In genomic region chr5:177592905-177593304, GRCh38 we compare ENCODE assay signal across 8 cellular contexts. TPM values are rescaled to one million over a fixed set of nuclear protein-coding genes. Genes with fewer than 3 reads are reported as not detected.
DNase-seq lines count a peak whose midpoint lies in the region; ATAC-seq and TF ChIP-seq lines count a peak whose summit lies in the region.

No MANE protein-coding gene starts in this region.

- no peak overlapping the region for H2AFZ ChIP-seq in hepatocyte

- H3K4me2 ChIP-seq in hepatocyte (peak overlapping the region; percentile 94), skeletal muscle satellite cell (ENCODE audit: low read length) (peak overlapping the region; percentile 97)

- POLR2A ChIA-PET in activated B cell treated with CpG ODN at 0.5 μM for 24 hours (lab: Charles Lee) = interaction anchor here (0.7 to 2.2 kb wide), 6 partner anchors 26 to 166 kb away, joined by 3 to 9 read pairs (median 4); partner anchors contain the start of genes DOK3 and GRK6

- H3K27me3 Mint-ChIP-seq in activated B cell treated with CpG ODN at 0.5 μM for 24 hours = peaks cover 7% of the 10 kb centered on the region

- no peaks in the 10 kb centered on the region for H4K20me1 ChIP-seq in hepatocyte (ENCODE audit: insufficient read depth, poor library complexity, severe bottlenecking)

- CTCF ChIA-PET in activated B cell treated with CpG ODN at 0.5 μM for 24 hours (lab: Charles Lee) = interaction anchor here (1.1 to 2.5 kb wide), 3 partner anchors 10 to 202 kb away, joined by 3 to 8 read pairs (median 5); no protein-coding TSS in a partner anchor

- 82% methylated on average over 13 of the region's 13 CpGs for WGBS in hepatocyte (ENCODE audit: low lambda C conversion rate, missing lambda C conversion rate)

- peaks cover 9% of the 10 kb centered on the region for H3K4me1 ChIP-seq in hepatocyte (ENCODE audit: insufficient read depth)
- peaks cover 12% of the 10 kb centered on the region for H3K4me1 ChIP-seq in skeletal muscle satellite cell (ENCODE audit: control insufficient read depth, insufficient read depth, low read length)

- H3K36me3 ChIP-seq in H7 (replicated peaks; ENCODE audit: control insufficient read depth, insufficient read depth, low read length) (peaks cover 27% of the 10 kb centered on the region), hepatocyte (replicated peaks; ENCODE audit: insufficient read depth, low read depth) (no peaks in the 10 kb centered on the region), skeletal muscle satellite cell (ENCODE audit: insufficient read depth, low read length) (peaks cover 38% of the 10 kb centered on the region)

- no peaks in the 10 kb centered on the region for H3K9me2 ChIP-seq in hepatocyte (replicated peaks; ENCODE audit: insufficient read depth)

- peak overlapping the region; percentile 90 for H3K27ac ChIP-seq in hepatocyte

- H3K4me3 ChIP-seq in H7 (ENCODE audit: insufficient read depth, low read depth, low read length) = peak overlapping the region; percentile 92
- H3K4me3 ChIP-seq in hepatocyte = peak overlapping the region; percentile 97
- peak overlapping the region; percentile 100 for H3K4me3 ChIP-seq in skeletal muscle satellite cell (ENCODE audit: low read length)

- H3K9ac ChIP-seq in skeletal muscle satellite cell (ENCODE audit: low read depth, low read length) = peak overlapping the region; percentile 98

- H3K4me1 Mint-ChIP-seq in activated B cell treated with CpG ODN at 0.5 μM for 24 hours = peaks cover 20% of the 10 kb centered on the region

- H3K27me3 ChIP-seq in H7 (ENCODE audit: control insufficient read depth, insufficient read depth, low read length) (no peaks in the 10 kb centered on the region; the same call in 1 of the 2 replicates), hepatocyte (no peaks in the 10 kb centered on the region), skeletal muscle satellite cell (ENCODE audit: control insufficient read depth, insufficient read depth, low read length) (peaks cover 28% of the 10 kb centered on the region)

- peaks cover 18% of the 10 kb centered on the region for H3K79me2 ChIP-seq in hepatocyte

- intact Hi-C loops in activated B cell treated with CpG ODN at 0.5 μM for 24 hours (cut with micrococcal nuclease) = loop anchor here (1.0 to 10.0 kb wide), 5 partner anchors 7 to 198 kb away; partner anchors contain the start of genes B4GALT7, DDX41 and FAM193B

- peak overlapping the region; percentile 46 for H3K27ac Mint-ChIP-seq in activated B cell treated with CpG ODN at 0.5 μM for 24 hours

- DNase-seq in H7 = no peak
- DNase-seq in activated B cell treated with CpG ODN at 0.5 μM for 24 hours = no peak
- no peak for DNase-seq in hepatocyte (ENCODE audit: low spot score)
- DNase-seq in COR-L47 (lab: John Stamatoyannopoulos, UW) = no peak

- H3K9me3 ChIP-seq in hepatocyte (ENCODE audit: low read depth) (no peaks in the 10 kb centered on the region), skeletal muscle satellite cell (replicated peaks; ENCODE audit: low read length) (no peaks in the 10 kb centered on the region)

- peaks cover 39% of the 10 kb centered on the region for H3K36me3 Mint-ChIP-seq in activated B cell treated with CpG ODN at 0.5 μM for 24 hours (ENCODE audit: low read depth)

- H3K9me3 Mint-ChIP-seq in activated B cell treated with CpG ODN at 0.5 μM for 24 hours = no peaks in the 10 kb centered on the region

- no peak for TF ChIP-seq CTCF in activated B cell treated with CpG ODN at 0.5 μM for 24 hours (IDR thresholded peaks at IDR 0.05)
- TF ChIP-seq CTCF in hepatocyte (IDR thresholded peaks at IDR 0.05; ENCODE audit: poor library complexity) = no peak

- ATAC-seq in activated B cell treated with CpG ODN at 0.5 μM for 24 hours (ENCODE audit: low read depth) = no peak
- no peak for ATAC-seq in HG02678 (IDR thresholded peaks at IDR 0.05; ENCODE audit: unreplicated experiment)
- no peak for ATAC-seq in GM21367 (IDR thresholded peaks at IDR 0.05; ENCODE audit: unreplicated experiment)
- ATAC-seq in HG02763 (IDR thresholded peaks at IDR 0.05; ENCODE audit: unreplicated experiment) = no peak

- peak overlapping the region; percentile 100 for H3K4me3 Mint-ChIP-seq in activated B cell treated with CpG ODN at 0.5 μM for 24 hours

RNA-seq across cellular contexts. Expression of gene TMED9, which starts 0.9 kb away (rescaled TPM):
- total RNA-seq in H7 (2014; rRNA removed; shearing (Covaris generic)) = 52.3 and 59.4 TPM in 2 replicates
- 78.4 and 82.2 TPM in 2 replicates for total RNA-seq in activated B cell treated with CpG ODN at 0.5 μM for 24 hours
- total RNA-seq in hepatocyte = 171 and 187 TPM in 2 replicates
- 512 and 519 TPM in 2 replicates for polyA plus RNA-seq in hepatocyte
- total RNA-seq in skeletal muscle satellite cell (2012; rRNA removed) = 95.8 and 138 TPM in 2 replicates

RNA-seq across cellular contexts. Expression of gene B4GALT7, which starts 7.0 kb away (rescaled TPM):
- 29.7 and 37.3 TPM in 2 replicates for total RNA-seq in H7 (2014; rRNA removed; shearing (Covaris generic))
- total RNA-seq in activated B cell treated with CpG ODN at 0.5 μM for 24 hours (36.3 and 42.3 TPM in 2 replicates), hepatocyte (28.5 and 29.2 TPM in 2 replicates)
- polyA plus RNA-seq in hepatocyte = 60.7 and 67.6 TPM in 2 replicates
- total RNA-seq in skeletal muscle satellite cell (2012; rRNA removed) = 35.7 and 48.3 TPM in 2 replicates

RNA-seq across cellular contexts. Expression of gene FAM193B, which starts 38.5 kb away (rescaled TPM):
- 70.2 and 80.0 TPM in 2 replicates for total RNA-seq in H7 (2014; rRNA removed; shearing (Covaris generic))
- total RNA-seq in activated B cell treated with CpG ODN at 0.5 μM for 24 hours (108 and 121 TPM in 2 replicates), hepatocyte (31.4 and 67.6 TPM in 2 replicates)
- polyA plus RNA-seq in hepatocyte = 76.1 and 136 TPM in 2 replicates
- total RNA-seq in skeletal muscle satellite cell (2012; rRNA removed) = 12.7 and 16.5 TPM in 2 replicates
